In the genomic region with DNA sequence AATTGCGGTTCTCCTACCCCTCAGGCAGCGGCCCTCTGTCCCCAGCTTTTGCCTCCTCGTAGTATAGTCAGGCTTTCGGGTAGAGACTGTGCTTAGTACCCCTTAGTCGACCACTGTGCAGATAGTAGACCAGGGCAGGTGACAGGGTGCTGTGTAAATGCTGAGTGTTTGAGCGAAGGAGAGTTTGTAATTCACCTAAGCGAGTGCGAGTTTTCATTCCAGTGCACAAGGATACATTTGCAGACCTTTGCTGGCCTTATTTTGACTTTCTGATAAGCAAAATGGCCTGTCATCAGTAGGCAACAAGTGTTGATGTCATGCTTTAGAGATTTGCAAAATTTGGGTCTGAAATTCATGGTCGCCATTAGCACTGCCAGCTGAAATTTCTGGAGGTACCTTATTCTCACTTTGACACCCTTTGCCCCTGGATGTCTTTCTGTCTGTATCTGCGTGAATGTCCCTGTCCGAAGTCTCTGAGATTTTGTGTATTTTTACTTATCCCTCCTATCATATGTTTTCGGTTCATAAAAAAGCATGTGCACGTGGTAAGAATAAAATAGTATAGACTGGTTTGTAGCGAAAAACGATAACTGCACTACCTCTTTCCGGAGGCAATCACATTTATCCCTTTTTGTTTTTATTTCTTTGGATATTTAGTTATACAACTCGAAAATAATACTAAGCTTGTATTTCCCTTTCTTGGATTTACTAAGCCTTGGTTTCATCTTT, we compare ENCODE assay signal across 8 cellular contexts. TPM values are rescaled to one million over a fixed set of nuclear protein-coding genes. Genes with fewer than 3 reads are reported as not detected.
A peak's percentile ranks its signal among the peaks of the same experiment; 100 is the strongest.
DNase-seq lines count a peak whose midpoint lies in the region; ATAC-seq and TF ChIP-seq lines count a peak whose summit lies in the region.

No MANE protein-coding gene starts in this region.

- H4K20me1 ChIP-seq in OCI-LY1 (ENCODE audit: insufficient read depth, low read length): no peaks in the 10 kb centered on the region

- ATAC-seq in heart left ventricle: no peak
- no peak for ATAC-seq in Right ventricle myocardium inferior

- intact Hi-C loops in heart left ventricle (cut with DNase I): loop anchor here in 7 of 10 donors (1.0 to 5.0 kb wide), 4 partner anchors 97 to 122 kb away; no protein-coding TSS in a partner anchor
- intact Hi-C loops in Right ventricle myocardium inferior (cut with DNase I): loop anchor here (5.0 kb wide), 1 partner anchor 122 kb away; no protein-coding TSS in a partner anchor

- H3K4me3 ChIP-seq in heart left ventricle: peak overlapping the region in 11 of 12 donors; percentile 64 to 88 (median 82)
- peak overlapping the region; percentile 79 for H3K4me3 ChIP-seq in OCI-LY1 (ENCODE audit: low read depth, low read length, poor library complexity, severe bottlenecking)
- H3K4me3 ChIP-seq in endocrine pancreas (ENCODE audit: control insufficient read depth, insufficient read depth, low read length): peak overlapping the region; percentile 66
- peak overlapping the region; percentile 86 for H3K4me3 ChIP-seq in parathyroid adenoma (ENCODE audit: low read depth, low read length)

- H3K4me2 ChIP-seq in OCI-LY1 (ENCODE audit: low read length) (peak overlapping the region; percentile 77), parathyroid adenoma (ENCODE audit: low read length) (peak overlapping the region; percentile 81)

- H3K9me3 ChIP-seq in heart left ventricle (no peaks in the 10 kb centered on the region), OCI-LY1 (ENCODE audit: low read length) (no peaks in the 10 kb centered on the region), endocrine pancreas (ENCODE audit: control insufficient read depth, low read length) (no peaks in the 10 kb centered on the region), parathyroid adenoma (ENCODE audit: control insufficient read depth, low read length) (no peaks in the 10 kb centered on the region)

- H2AFZ ChIP-seq in OCI-LY1 (ENCODE audit: low read length): no peak overlapping the region
- peak overlapping the region; percentile 97 for H2AFZ ChIP-seq in parathyroid adenoma

- peak overlapping the region in 11 of 12 donors; percentile 6 to 94 (median 87) for H3K27ac ChIP-seq in heart left ventricle
- peak overlapping the region; percentile 89 for H3K27ac ChIP-seq in OCI-LY1 (ENCODE audit: low read depth, low read length, poor library complexity, severe bottlenecking)
- H3K27ac ChIP-seq in parathyroid adenoma: peak overlapping the region; percentile 93

- TF ChIP-seq POLR2A in heart left ventricle (IDR thresholded peaks at IDR 0.05): no peak

- H3K79me2 ChIP-seq in OCI-LY1 (ENCODE audit: insufficient read depth, low read length) (peaks cover 54% of the 10 kb centered on the region), parathyroid adenoma (peaks cover 6% of the 10 kb centered on the region)

- H3K9ac ChIP-seq in OCI-LY1 (ENCODE audit: low read length) (peak overlapping the region; percentile 81), endocrine pancreas (ENCODE audit: control insufficient read depth, insufficient read depth, low read length) (peak overlapping the region; percentile 70), parathyroid adenoma (no peak overlapping the region)

- H3K27me3 ChIP-seq in heart left ventricle (no peaks in the 10 kb centered on the region), OCI-LY1 (ENCODE audit: insufficient read depth, low read length) (no peaks in the 10 kb centered on the region), endocrine pancreas (ENCODE audit: control insufficient read depth, insufficient read depth, low read length) (no peaks in the 10 kb centered on the region), parathyroid adenoma (ENCODE audit: control insufficient read depth, insufficient read depth, low read length) (no peaks in the 10 kb centered on the region)

- WGBS in heart left ventricle, 4 donors: 19 to 28% (median 26%) methylated on average over 17 of the region's 17 CpGs

- DNase-seq in heart left ventricle (no peak), Right ventricle myocardium inferior (ENCODE audit: missing footprints) (no peak), NCI-H1105 (lab: John Stamatoyannopoulos, UW) (no peak)
- DNase-seq in stimulated activated CD4-positive, alpha-beta T cell treated with anti-CD3 and anti-CD28 coated beads, Interleukin-4, amount 100 ng/mL, for 1 hour: no peak
- DNase-seq in activated effector memory CD4-positive, alpha-beta T cell treated with Interleukin-2 at 50 U/mL for 16 hours: no peak

- H3K9me2 ChIP-seq in OCI-LY1 (ENCODE audit: low read depth, low read length): no peaks in the 10 kb centered on the region

- H3F3A ChIP-seq in OCI-LY1 (ENCODE audit: insufficient read depth, low read length): no peaks in the 10 kb centered on the region

- H3K4me1 ChIP-seq in heart left ventricle (peaks cover 0 to 33% (median 11%) of the 10 kb centered on the region in 12 donors), OCI-LY1 (ENCODE audit: insufficient read depth, low read length, severe bottlenecking) (peaks cover 46% of the 10 kb centered on the region), endocrine pancreas (ENCODE audit: control insufficient read depth, insufficient read depth, low read length) (no peaks in the 10 kb centered on the region), parathyroid adenoma (no peaks in the 10 kb centered on the region)

- no peaks in the 10 kb centered on the region for H3K36me3 ChIP-seq in heart left ventricle
- H3K36me3 ChIP-seq in OCI-LY1 (ENCODE audit: insufficient read depth, low read length): peaks cover 32% of the 10 kb centered on the region
- H3K36me3 ChIP-seq in endocrine pancreas (ENCODE audit: control insufficient read depth, insufficient read depth, low read length): no peaks in the 10 kb centered on the region
- no peaks in the 10 kb centered on the region for H3K36me3 ChIP-seq in parathyroid adenoma (ENCODE audit: control insufficient read depth, insufficient read depth, low read length)

- TF ChIP-seq CTCF in heart left ventricle (IDR thresholded peaks at IDR 0.05): no peak
- no peak for TF ChIP-seq CTCF in OCI-LY1 (IDR thresholded peaks at IDR 0.05; ENCODE audit: low read length)
- no peak for TF ChIP-seq CTCF in parathyroid adenoma (IDR thresholded peaks at IDR 0.05)

RNA-seq across cellular contexts. Expression of gene LMNB1, which starts 1.9 kb away (rescaled TPM):
- total RNA-seq in heart left ventricle: 10 to 100 TPM in 1 of 9 donors, 1 to 10 TPM in 8; 1.3 to 27.8 (median 1.8) TPM
- 1 to 10 TPM in 1 of 2 donors, under 1 TPM in 1; 0.27 to 1.9 TPM for polyA plus RNA-seq in heart left ventricle
- total RNA-seq in Right ventricle myocardium inferior: 3.7 TPM
